ENCODE assay signal across 29 cellular contexts in the genomic region with DNA sequence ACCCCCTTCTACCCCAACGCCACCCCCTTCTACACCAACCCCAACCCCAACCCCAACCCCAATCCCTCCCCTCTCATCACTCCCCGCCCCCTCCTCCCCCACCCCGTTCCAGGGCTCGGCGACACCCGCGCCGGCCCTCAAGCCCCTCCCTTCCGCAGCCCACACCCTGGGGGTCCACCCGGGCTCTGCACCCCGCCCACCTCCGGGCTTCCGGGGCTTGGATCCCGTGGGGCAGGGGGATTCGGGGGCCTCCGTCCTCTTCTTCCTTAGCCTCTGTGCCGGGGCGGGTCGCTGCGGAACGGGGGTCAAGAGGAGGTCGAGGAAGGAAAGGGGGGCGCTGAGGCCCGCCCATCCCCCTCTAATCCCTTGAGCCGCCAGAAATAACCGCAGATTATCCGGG. TPM values are rescaled to one million over a fixed set of nuclear protein-coding genes. Genes with fewer than 3 reads are reported as not detected.
DNase-seq lines count a peak whose midpoint lies in the region; ATAC-seq, FAIRE-seq and TF ChIP-seq lines count a peak whose summit lies in the region.
"Had no signal": no experiment of that assay in that cellular context is flagged by ENCODE, and none has a peak within 500 bp of the region (broad histone marks: within the 10 kb centered on the region; RNA-seq: fewer than 3 reads in every experiment).

No MANE protein-coding gene starts in this region.

- TF ChIP-seq RAD21 in H1 (IDR thresholded peaks at IDR 0.05 in 1 of 2, conservative IDR thresholded peaks at IDR 0.05 in 1 of 2; ENCODE audit: low read depth in 2 of 2, low read length in 2 of 2): no peak

- H3K14ac ChIP-seq in H1 (ENCODE audit: insufficient read length): no peak overlapping the region

- H2BK15ac ChIP-seq in H1 (ENCODE audit: low read length): no peak overlapping the region

- H3K4ac ChIP-seq in H1 (replicated peaks; ENCODE audit: insufficient read length, low read depth, low read length): no peak overlapping the region

- TF ChIP-seq EP300 in H1 (IDR thresholded peaks at IDR 0.05; ENCODE audit: borderline replicate concordance in 1 of 2, low read depth in 2 of 2, low read length in 2 of 2): no peak

- H2BK12ac ChIP-seq in H1 (ENCODE audit: low read depth, low read length): no peak overlapping the region

- no peak overlapping the region for H2BK5ac ChIP-seq in H1 (ENCODE audit: low read depth, low read length)

- CTCF ChIA-PET in A673 (lab: Charles Lee): no interaction called here
- CTCF ChIA-PET in H1 (lab: Charles Lee; ENCODE audit: partially characterized antibody): no interaction called here

- intact Hi-C loops in A673 (cut with micrococcal nuclease; ENCODE audit: unreplicated experiment): no loop called here

- no peaks in the 10 kb centered on the region for H4K20me1 ChIP-seq in H1 (replicated peaks in 1 of 2; ENCODE audit: control insufficient read depth in 1 of 2, insufficient read depth in 2 of 2, low read length in 2 of 2)

- no peak overlapping the region; the same call in 1 of the 2 replicates for H3K18ac ChIP-seq in H1 (ENCODE audit: extremely low read depth, low read length)

- POLR2A ChIA-PET in A673 (lab: Charles Lee; ENCODE audit: low non-redundant PET) (no interaction called here), H1 (lab: Charles Lee; ENCODE audit: partially characterized antibody) (interaction anchor here (8.4 to 37.6 kb wide), 2 partner anchors 15 to 34 kb away, joined by 54 to 1319 read pairs; a partner anchor contains a TSS)

- no peak for TF ChIP-seq POLR2A in H1 (IDR thresholded peaks at IDR 0.05; ENCODE audit: control extremely low read depth in 1 of 2, low read depth in 2 of 2, low read length in 2 of 2)

- no peak for ATAC-seq in HG03342 (IDR thresholded peaks at IDR 0.05; ENCODE audit: unreplicated experiment)
- ATAC-seq: activated CD8-positive, alpha-beta memory T cell treated with anti-CD3 and anti-CD28 coated beads, Interleukin-2, amount 10 ng/mL, durations not matched to agents 7 days and 5 days; right lobe of liver had no signal

- H3K9me3 Mint-ChIP-seq in nephron: no peaks in the 10 kb centered on the region
- no peaks in the 10 kb centered on the region for H3K9me3 Mint-ChIP-seq in activated naive CD8-positive, alpha-beta T cell treated with anti-CD3 and anti-CD28 coated beads for 36 hours
- H3K9me3 Mint-ChIP-seq: activated CD4-positive, alpha-beta T cell treated with anti-CD3 and anti-CD28 coated beads, Interleukin-2, amount 10 ng/mL, durations not matched to agents 24 days and 14 days; activated naive CD4-positive, alpha-beta T cell treated with anti-CD3 and anti-CD28 coated beads, Interleukin-2, amount 50 U/mL, for 24 hours had no signal

- no peaks in the 10 kb centered on the region for H3K79me1 ChIP-seq in H1 (ENCODE audit: low read depth, low read length)

- H3K36me3 ChIP-seq in A673 (ENCODE audit: insufficient read depth, low read length, poor library complexity, severe bottlenecking) (no peaks in the 10 kb centered on the region), H7 (replicated peaks; ENCODE audit: control insufficient read depth, insufficient read depth, low read length) (no peaks in the 10 kb centered on the region), H1 (ENCODE audit: control insufficient read depth in 2 of 4, insufficient read depth in 4 of 4, low read length in 3 of 4) (no peaks in the 10 kb centered on the region)
- H3K36me3 ChIP-seq: HAP-1, right lobe of liver had no signal

- peak overlapping the region; percentile 81 to 88 for H3K4me2 ChIP-seq in H1 (ENCODE audit: insufficient read depth in 1 of 2, low read depth in 2 of 2, low read length in 2 of 2)

- 7% methylated on average over 6 of the region's 27 CpGs; no CpG with 5 or more reads in 1 of the 2 experiments for WGBS in H1 (ENCODE audit: extremely low coverage in 1 of 2, insufficient coverage in 1 of 2, insufficient read length in 1 of 2, insufficient replicate concordance in 2 of 2, low coverage in 1 of 2, low lambda C conversion rate in 2 of 2, missing lambda C conversion rate in 1 of 2), 2 experiments

- H3K4me3 ChIP-seq in A673 (ENCODE audit: low read depth, low read length, poor library complexity, severe bottlenecking) (peak overlapping the region; percentile 23), H7 (ENCODE audit: insufficient read depth, low read depth, low read length) (peak overlapping the region; percentile 39; the same call in 1 of the 2 replicates), H1 (ENCODE audit: extremely low read depth in 1 of 4, insufficient read depth in 2 of 4, low read depth in 3 of 4, low read length in 4 of 4) (peak overlapping the region; percentile 30 to 67 (median 36); a peak in 6 of 8 replicates)
- H3K4me3 ChIP-seq: HAP-1, right lobe of liver had no signal

- H3K27ac Mint-ChIP-seq in nephron: no peak overlapping the region
- H3K27ac Mint-ChIP-seq in activated naive CD8-positive, alpha-beta T cell treated with anti-CD3 and anti-CD28 coated beads for 36 hours: no peak overlapping the region
- H3K27ac Mint-ChIP-seq: activated CD4-positive, alpha-beta T cell treated with anti-CD3 and anti-CD28 coated beads, Interleukin-2, amount 10 ng/mL, durations not matched to agents 24 days and 14 days; activated CD8-positive, alpha-beta memory T cell treated with anti-CD3 and anti-CD28 coated beads, Interleukin-2, amount 10 ng/mL, durations not matched to agents 7 days and 5 days; activated naive CD4-positive, alpha-beta T cell treated with anti-CD3 and anti-CD28 coated beads, Interleukin-2, amount 50 U/mL, for 24 hours had no signal

- H3K4me1 Mint-ChIP-seq in nephron: peaks cover 13% of the 10 kb centered on the region
- peaks cover 7% of the 10 kb centered on the region for H3K4me1 Mint-ChIP-seq in activated naive CD8-positive, alpha-beta T cell treated with anti-CD3 and anti-CD28 coated beads for 36 hours
- H3K4me1 Mint-ChIP-seq: activated naive CD4-positive, alpha-beta T cell treated with anti-CD3 and anti-CD28 coated beads, Interleukin-2, amount 50 U/mL, for 24 hours had no signal

- TF ChIP-seq CTCF in A673 (conservative IDR thresholded peaks at IDR 0.05; ENCODE audit: low read depth, low read length): no peak
- TF ChIP-seq CTCF in H1 (IDR thresholded peaks at IDR 0.05; ENCODE audit: control extremely low read depth in 1 of 3, insufficient read depth in 1 of 3, low read depth in 1 of 3, low read length in 3 of 3): no peak
- TF ChIP-seq CTCF in nephron (IDR thresholded peaks at IDR 0.05; ENCODE audit: unreplicated experiment in 3 of 3): no peak

- H4K8ac ChIP-seq in H1 (ENCODE audit: extremely low read depth, insufficient read depth, low read length): peak overlapping the region; percentile 82; the same call in 1 of the 2 replicates

- H3K23me2 ChIP-seq in H1 (ENCODE audit: low read depth, low read length): no peaks in the 10 kb centered on the region; the same call in 1 of the 2 replicates

- H3K79me2 ChIP-seq in H1 (ENCODE audit: control insufficient read depth in 1 of 2, insufficient read depth in 2 of 2, low read length in 2 of 2): no peaks in the 10 kb centered on the region

- no peak overlapping the region for H3K9ac ChIP-seq in H1 (replicated peaks in 1 of 4; ENCODE audit: extremely low read depth in 1 of 4, low read depth in 3 of 4, low read length in 3 of 4)

- peaks cover 23% of the 10 kb centered on the region for H3K27me3 Mint-ChIP-seq in nephron (ENCODE audit: low read depth)
- peaks cover 15% of the 10 kb centered on the region for H3K27me3 Mint-ChIP-seq in activated naive CD8-positive, alpha-beta T cell treated with anti-CD3 and anti-CD28 coated beads for 36 hours

- peak overlapping the region; percentile 68 to 77 (median 73) for H3K4me3 Mint-ChIP-seq in nephron
- no peak overlapping the region for H3K4me3 Mint-ChIP-seq in activated naive CD8-positive, alpha-beta T cell treated with anti-CD3 and anti-CD28 coated beads for 36 hours
- H3K4me3 Mint-ChIP-seq: activated CD4-positive, alpha-beta T cell treated with anti-CD3 and anti-CD28 coated beads, Interleukin-2, amount 10 ng/mL, durations not matched to agents 24 days and 14 days; activated CD8-positive, alpha-beta memory T cell treated with anti-CD3 and anti-CD28 coated beads, Interleukin-2, amount 10 ng/mL, durations not matched to agents 7 days and 5 days; activated naive CD4-positive, alpha-beta T cell treated with anti-CD3 and anti-CD28 coated beads, Interleukin-2, amount 50 U/mL, for 24 hours had no signal

- H4K5ac ChIP-seq in H1 (ENCODE audit: insufficient read length, low read depth, low read length): no peak overlapping the region

- no peak overlapping the region for H3K27ac ChIP-seq in A673 (ENCODE audit: low read depth, low read length, poor library complexity, severe bottlenecking)
- no peak overlapping the region for H3K27ac ChIP-seq in H1 (ENCODE audit: low read depth, low read length)
- H3K27ac ChIP-seq: C4-2B, right lobe of liver had no signal

- H4K91ac ChIP-seq in H1 (replicated peaks; ENCODE audit: insufficient read length, low read length): no peak overlapping the region

- H3K27me3 ChIP-seq in A673 (replicated peaks; ENCODE audit: insufficient read depth, low read depth, low read length, poor library complexity) (no peaks in the 10 kb centered on the region), H7 (ENCODE audit: control insufficient read depth, insufficient read depth, low read length) (peaks cover 4% of the 10 kb centered on the region; the same call in 1 of the 2 replicates), H1 (replicated peaks in 1 of 4; ENCODE audit: control insufficient read depth in 3 of 4, extremely low read depth in 1 of 4, insufficient read depth in 3 of 4, low read length in 3 of 4) (peaks cover 0 to 17% (median 6%) of the 10 kb centered on the region in 4 experiments; a peak in 5 of 7 replicates)
- H3K27me3 ChIP-seq: right lobe of liver had no signal

- H2BK20ac ChIP-seq in H1 (ENCODE audit: low read length): no peak overlapping the region

- H3K9me3 ChIP-seq in A673 (ENCODE audit: low read depth, low read length, poor library complexity, severe bottlenecking): no peaks in the 10 kb centered on the region
- H3K9me3 ChIP-seq in H1 (ENCODE audit: insufficient read depth in 2 of 2, low read depth in 1 of 2, low read length in 1 of 2): no peaks in the 10 kb centered on the region
- H3K9me3 ChIP-seq: HAP-1, right lobe of liver had no signal

- no peak overlapping the region for H3K23ac ChIP-seq in H1 (ENCODE audit: insufficient read length)

- no peak overlapping the region for H2AK5ac ChIP-seq in H1 (ENCODE audit: low read depth, low read length)

- H3K56ac ChIP-seq in H1 (replicated peaks; ENCODE audit: insufficient read length, low read depth, low read length): no peak overlapping the region

- no peak for FAIRE-seq in H1 (lab: Jason Lieb, UNC)
- FAIRE-seq: frontal cortex, GM18507, TTC549 had no signal

- BruUV-seq in A673 (replicated peaks; lab: Mats Ljungman, UMichigan): no TSS peak

- no peak overlapping the region for H2BK120ac ChIP-seq in H1 (replicated peaks; ENCODE audit: low read depth, low read length)

- no peak overlapping the region for H2AFZ ChIP-seq in H1 (ENCODE audit: low read length)

- H3K36me3 Mint-ChIP-seq in nephron (ENCODE audit: low read depth): no peaks in the 10 kb centered on the region
- H3K36me3 Mint-ChIP-seq in activated naive CD8-positive, alpha-beta T cell treated with anti-CD3 and anti-CD28 coated beads for 36 hours: no peaks in the 10 kb centered on the region
- H3K36me3 Mint-ChIP-seq: activated CD8-positive, alpha-beta memory T cell treated with anti-CD3 and anti-CD28 coated beads, Interleukin-2, amount 10 ng/mL, durations not matched to agents 7 days and 5 days; activated naive CD4-positive, alpha-beta T cell treated with anti-CD3 and anti-CD28 coated beads, Interleukin-2, amount 50 U/mL, for 24 hours had no signal

- no peak for DNase-seq in A673 (ENCODE audit: low spot score)
- peak; percentile 90 for DNase-seq in H7
- no peak for DNase-seq in H1 (ENCODE audit: low read depth in 1 of 2, low spot score in 2 of 2)
- no peak for DNase-seq in GM19238 (ENCODE audit: insufficient read length, low spot score)
- DNase-seq in NCI-H187 treated with DMSO at 0.1 percent for 48 hours (lab: John Stamatoyannopoulos, UW): no peak
- DNase-seq in activated naive CD8-positive, alpha-beta T cell treated with anti-CD3 and anti-CD28 coated beads for 36 hours: no peak
- DNase-seq: ACHN; activated CD4-positive, alpha-beta T cell treated with anti-CD3 and anti-CD28 coated beads, Interleukin-2, amount 10 ng/mL, durations not matched to agents 24 days and 14 days; activated CD8-positive, alpha-beta memory T cell treated with anti-CD3 and anti-CD28 coated beads, Interleukin-2, amount 10 ng/mL, durations not matched to agents 7 days and 5 days; Calu3; effector CD4-positive, alpha-beta T cell; erythroblast; hypothalamus; kidney glomerular epithelial cell; MV-4-11; NCI-H187; right lobe of liver; SIG-M5; stimulated activated CD4-positive, alpha-beta T cell treated with anti-CD3 and anti-CD28 coated beads, Interleukin-15, amount 100 ng/mL, for 24 hours had no signal

- no peaks in the 10 kb centered on the region for H3K4me1 ChIP-seq in A673 (ENCODE audit: insufficient read depth, low read length, poor library complexity, severe bottlenecking)
- peaks cover 6 to 31% (median 21%) of the 10 kb centered on the region in 4 experiments for H3K4me1 ChIP-seq in H1 (replicated peaks in 1 of 4; ENCODE audit: control insufficient read depth in 3 of 4, insufficient read depth in 4 of 4, low read length in 3 of 4)
- H3K4me1 ChIP-seq: HAP-1, right lobe of liver had no signal

RNA-seq across cellular contexts. Expression of a gene that starts 0.7 kb away (rescaled TPM):
- 0.66 TPM in 1 of 2 replicates, not detected in the other for total RNA-seq in A673 (2021)
- 0.55 and 1.3 TPM in 2 replicates for total RNA-seq in H7 (2014; rRNA removed; shearing (Covaris generic))
- 5.0 and 6.8 TPM in 2 replicates for total RNA-seq in H1 (2021; fragmentation: NEBNext Ultra II Directional; extraction: Animal tissue kit (Norgen Biotek cat#: 25700))
- 3.2 and 4.4 TPM in 2 replicates for polyA plus RNA-seq in H1 (2011; rRNA removed)
- 4.1 TPM for polyA plus RNA-seq in H1 (2011; cell fraction: cytosol; rRNA removed)
- polyA plus RNA-seq in H1 (2011; cell fraction: nucleus; rRNA removed): 5.5 TPM
- polyA plus RNA-seq in H1 (2012, experiment 1 of 2): 4.6 to 5.8 TPM (median 5.4 TPM) in 4 replicates
- 8.5 TPM for polyA plus RNA-seq in H1 (2012, experiment 2 of 2)
- 4.2 TPM for polyA plus RNA-seq in H1 (2013, experiment 1 of 2)
- polyA plus RNA-seq in H1 (2013, experiment 2 of 2): 4.4 TPM
- 0.32 and 2.4 TPM in 2 replicates for polyA minus RNA-seq in H1 (2011; rRNA and poly(A)+ RNA removed)
- polyA minus RNA-seq in H1 (2011; cell fraction: cytosol; rRNA and poly(A)+ RNA removed): 1.9 TPM
- 4.6 TPM for polyA minus RNA-seq in H1 (2011; cell fraction: nucleus; rRNA and poly(A)+ RNA removed)
- not detected for total RNA-seq in activated naive CD8-positive, alpha-beta T cell treated with anti-CD3 and anti-CD28 coated beads for 36 hours
- total RNA-seq: activated CD4-positive, alpha-beta T cell treated with anti-CD3 and anti-CD28 coated beads, Interleukin-2, amount 10 ng/mL, durations not matched to agents 24 days and 14 days; activated CD8-positive, alpha-beta memory T cell treated with anti-CD3 and anti-CD28 coated beads, Interleukin-2, amount 10 ng/mL, durations not matched to agents 7 days and 5 days; Calu3; frontal cortex; osteocyte; right lobe of liver; subcutaneous adipose tissue had no signal

RNA-seq across cellular contexts. Expression of a gene that starts 15.1 kb away (rescaled TPM):
- 10.3 and 17.0 TPM in 2 replicates for total RNA-seq in A673 (2021)
- 17.6 and 18.0 TPM in 2 replicates for total RNA-seq in H7 (2014; rRNA removed; shearing (Covaris generic))
- 27.0 and 28.7 TPM in 2 replicates for total RNA-seq in H1 (2021; fragmentation: NEBNext Ultra II Directional; extraction: Animal tissue kit (Norgen Biotek cat#: 25700))
- 20.1 and 31.0 TPM in 2 replicates for polyA plus RNA-seq in H1 (2011; rRNA removed)
- 21.2 TPM for polyA plus RNA-seq in H1 (2011; cell fraction: cytosol; rRNA removed)
- polyA plus RNA-seq in H1 (2011; cell fraction: nucleus; rRNA removed): 34.8 TPM
- polyA plus RNA-seq in H1 (2012, experiment 1 of 2): 23.4 to 29.3 TPM (median 26.1 TPM) in 4 replicates
- polyA plus RNA-seq in H1 (2012, experiment 2 of 2): 22.5 TPM
- 17.6 TPM for polyA plus RNA-seq in H1 (2013, experiment 1 of 2)
- 16.7 TPM for polyA plus RNA-seq in H1 (2013, experiment 2 of 2)
- polyA minus RNA-seq in H1 (2011; rRNA and poly(A)+ RNA removed): 8.8 and 12.4 TPM in 2 replicates
- polyA minus RNA-seq in H1 (2011; cell fraction: cytosol; rRNA and poly(A)+ RNA removed): 9.2 TPM
- polyA minus RNA-seq in H1 (2011; cell fraction: nucleus; rRNA and poly(A)+ RNA removed): 9.6 TPM
- under 1 TPM; 0.60 to 0.66 TPM for total RNA-seq in activated naive CD8-positive, alpha-beta T cell treated with anti-CD3 and anti-CD28 coated beads for 36 hours

RNA-seq across cellular contexts. Expression of a gene that starts 43.8 kb away (rescaled TPM):
- 1,064 and 1,085 TPM in 2 replicates for total RNA-seq in A673 (2021)
- 2,080 and 2,249 TPM in 2 replicates for total RNA-seq in H7 (2014; rRNA removed; shearing (Covaris generic))
- total RNA-seq in H1 (2021; fragmentation: NEBNext Ultra II Directional; extraction: Animal tissue kit (Norgen Biotek cat#: 25700)): 1,893 and 1,923 TPM in 2 replicates
- polyA plus RNA-seq in H1 (2011; rRNA removed): 2,801 and 2,948 TPM in 2 replicates
- polyA plus RNA-seq in H1 (2011; cell fraction: cytosol; rRNA removed): 3,231 TPM
- polyA plus RNA-seq in H1 (2011; cell fraction: nucleus; rRNA removed): 2,819 TPM
- 2,565 to 3,012 TPM (median 2,684 TPM) in 4 replicates for polyA plus RNA-seq in H1 (2012, experiment 1 of 2)
- polyA plus RNA-seq in H1 (2012, experiment 2 of 2): 2,057 TPM
- polyA plus RNA-seq in H1 (2013, experiment 1 of 2): 2,379 TPM
- polyA plus RNA-seq in H1 (2013, experiment 2 of 2): 2,280 TPM
- 958 and 1,373 TPM in 2 replicates for polyA minus RNA-seq in H1 (2011; rRNA and poly(A)+ RNA removed)
- polyA minus RNA-seq in H1 (2011; cell fraction: cytosol; rRNA and poly(A)+ RNA removed): 907 TPM
- 793 TPM for polyA minus RNA-seq in H1 (2011; cell fraction: nucleus; rRNA and poly(A)+ RNA removed)
- 1,000 to 10,000 TPM; 2,227 to 2,291 TPM for total RNA-seq in activated naive CD8-positive, alpha-beta T cell treated with anti-CD3 and anti-CD28 coated beads for 36 hours

RNA-seq across cellular contexts. Expression of a gene that starts 59.8 kb away (rescaled TPM):
- total RNA-seq in A673 (2021): 19.2 and 23.4 TPM in 2 replicates
- total RNA-seq in H7 (2014; rRNA removed; shearing (Covaris generic)): 18.7 and 22.8 TPM in 2 replicates
- total RNA-seq in H1 (2021; fragmentation: NEBNext Ultra II Directional; extraction: Animal tissue kit (Norgen Biotek cat#: 25700)): 16.1 and 16.4 TPM in 2 replicates
- 17.0 and 19.2 TPM in 2 replicates for polyA plus RNA-seq in H1 (2011; rRNA removed)
- polyA plus RNA-seq in H1 (2011; cell fraction: cytosol; rRNA removed): 19.6 TPM
- polyA plus RNA-seq in H1 (2011; cell fraction: nucleus; rRNA removed): 21.5 TPM
- polyA plus RNA-seq in H1 (2012, experiment 1 of 2): 11.7 to 17.9 TPM (median 16.0 TPM) in 4 replicates
- polyA plus RNA-seq in H1 (2012, experiment 2 of 2): 22.8 TPM
- polyA plus RNA-seq in H1 (2013, experiment 1 of 2): 8.4 TPM
- 8.7 TPM for polyA plus RNA-seq in H1 (2013, experiment 2 of 2)
- 17.3 and 24.8 TPM in 2 replicates for polyA minus RNA-seq in H1 (2011; rRNA and poly(A)+ RNA removed)
- polyA minus RNA-seq in H1 (2011; cell fraction: cytosol; rRNA and poly(A)+ RNA removed): 15.8 TPM
- polyA minus RNA-seq in H1 (2011; cell fraction: nucleus; rRNA and poly(A)+ RNA removed): 8.3 TPM
- total RNA-seq in activated naive CD8-positive, alpha-beta T cell treated with anti-CD3 and anti-CD28 coated beads for 36 hours: 10 to 100 TPM; 18.6 to 19.1 TPM
